Comparison of ENCODE assay signal across 6 cellular contexts in the genomic region with DNA sequence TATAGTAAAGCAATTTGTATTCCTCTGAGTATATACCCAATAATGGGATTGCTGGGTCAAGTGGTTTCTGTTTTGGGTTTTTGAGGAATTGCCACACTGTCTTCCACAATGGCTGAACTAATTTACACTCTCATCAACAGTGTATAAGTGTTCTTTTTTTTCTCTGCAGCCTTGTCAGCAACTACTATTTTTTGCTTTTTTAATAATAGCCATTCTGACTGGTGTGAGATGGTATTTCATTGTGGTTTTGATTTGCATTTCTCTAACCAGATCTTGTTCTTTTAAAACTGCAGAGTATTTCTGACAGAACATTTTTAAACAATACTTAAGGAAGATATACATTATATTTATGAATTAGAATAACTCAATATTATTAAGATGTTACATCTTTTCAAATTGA.
"Had no signal": no experiment of that assay in that cellular context is flagged by ENCODE, and none has a peak within 500 bp of the region (broad histone marks: within the 10 kb centered on the region; RNA-seq: fewer than 3 reads in every experiment).

No MANE protein-coding gene starts in this region.

- H3K9ac ChIP-seq: GM23248 had no signal

- H3K27ac Mint-ChIP-seq: H9 had no signal

- DNase-seq: GM23248, GOT3, H9, HCEC 1CT, IMR-90 had no signal

- H3K27ac ChIP-seq: GM23248 had no signal

- H3K4me1 Mint-ChIP-seq: H9 had no signal

- H3K4me3 Mint-ChIP-seq: H9 had no signal

- ATAC-seq: K562 had no signal

- H2AFZ ChIP-seq: GM23248 had no signal

- H3K4me3 ChIP-seq: GM23248, K562 had no signal
